20 cellular contexts compared by ENCODE assay signal in genomic region chr1:217569021-217569420, GRCh38.
DNase-seq lines count a peak whose midpoint lies in the region; ATAC-seq, FAIRE-seq and TF ChIP-seq lines count a peak whose summit lies in the region.
"Had no signal": no experiment of that assay in that cellular context is flagged by ENCODE, and none has a peak within 500 bp of the region (broad histone marks: within the 10 kb centered on the region; RNA-seq: fewer than 3 reads in every experiment).

No MANE protein-coding gene starts in this region.

- H3K9me3 ChIP-seq in SK-N-SH (no peaks in the 10 kb centered on the region), kidney (ENCODE audit: control insufficient read depth in 1 of 2, low read length in 2 of 2) (no peaks in the 10 kb centered on the region)
- H3K9me3 ChIP-seq: BLaER1, HAP-1, SJSA1 had no signal

- no peaks in the 10 kb centered on the region for H3K27me3 ChIP-seq in SK-N-SH (ENCODE audit: insufficient read depth)
- H3K27me3 ChIP-seq: BLaER1, SJSA1 had no signal

- TF ChIP-seq CTCF in SK-N-SH (IDR thresholded peaks at IDR 0.05) (no peak), kidney (IDR thresholded peaks at IDR 0.05; ENCODE audit: borderline replicate concordance, extremely low read depth, insufficient read depth) (no peak)

- no peak for DNase-seq in SK-N-SH
- peak; percentile 8 for DNase-seq in fibroblast of the conjunctiva (ENCODE audit: low read depth)
- no peak for DNase-seq in kidney
- DNase-seq in hepatic stellate cell (ENCODE audit: low spot score), result no peak
- DNase-seq: CD4-positive, CD25-positive, alpha-beta regulatory T cell; GOT3; KBM-7; NCI-H1105 treated with DMSO at 0.1 percent for 48 hours; NCI-H2029; NCI-H526 treated with DMSO at 0.1 percent for 48 hours; Right ventricle myocardium superior; RPMI8226 had no signal

- H3K4me2 ChIP-seq in SK-N-SH, result no peak overlapping the region
- H3K4me2 ChIP-seq: BLaER1 had no signal

- H3K27ac ChIP-seq in SK-N-SH (ENCODE audit: low read depth in 2 of 2, low read length in 1 of 2), result no peak overlapping the region
- H3K27ac ChIP-seq in kidney (ENCODE audit: low read depth in 2 of 2, low read length in 2 of 2), result no peak overlapping the region
- H3K27ac ChIP-seq: BLaER1, SJSA1 had no signal

- TF ChIP-seq EP300 in SK-N-SH (IDR thresholded peaks at IDR 0.05; ENCODE audit: borderline replicate concordance in 1 of 2, low read depth in 1 of 2, low read length in 1 of 2), result no peak

- intact Hi-C loops in kidney (cut with DNase I), result no loop called here

- no peaks in the 10 kb centered on the region for H3K79me2 ChIP-seq in SK-N-SH (ENCODE audit: insufficient read depth)

- H3F3A ChIP-seq in SK-N-SH (replicated peaks; ENCODE audit: insufficient read depth), result no peaks in the 10 kb centered on the region

- POLR2A ChIA-PET in SK-N-SH (lab: Yijun Ruan, JAX), result no interaction called here

- ATAC-seq in SK-N-SH treated with all-trans-retinoic acid at 6 μM for 48 hours (no peak), GM18867 (IDR thresholded peaks at IDR 0.05; ENCODE audit: unreplicated experiment) (no peak)

- H2AFZ ChIP-seq in SK-N-SH (ENCODE audit: low read depth), result no peak overlapping the region

- no peaks in the 10 kb centered on the region for H4K20me1 ChIP-seq in SK-N-SH (ENCODE audit: insufficient read depth)
- H4K20me1 ChIP-seq: BLaER1 had no signal

- 60% methylated on average over 2 of the region's 2 CpGs for WGBS in SK-N-SH (ENCODE audit: low lambda C conversion rate)

- CTCF ChIA-PET in SK-N-SH (lab: Yijun Ruan, JAX), result no interaction called here

- no peaks in the 10 kb centered on the region; a peak in 1 of 4 replicates for H3K4me1 ChIP-seq in SK-N-SH (ENCODE audit: control insufficient read depth in 1 of 2, insufficient read depth in 2 of 2, low read depth in 1 of 2, low read length in 1 of 2)
- no peaks in the 10 kb centered on the region for H3K4me1 ChIP-seq in kidney (ENCODE audit: control insufficient read depth in 1 of 2, insufficient read depth in 1 of 2, low read depth in 1 of 2, low read length in 2 of 2)
- H3K4me1 ChIP-seq: BLaER1, HAP-1, SJSA1 had no signal

- FAIRE-seq in TTC549 (lab: Jason Lieb, UNC) (peak; percentile 67), kidney (lab: Jason Lieb, UNC) (no peak)
- FAIRE-seq: G401.6, GM12891 had no signal

- no peak overlapping the region for H3K9ac ChIP-seq in SK-N-SH
- no peak overlapping the region for H3K9ac ChIP-seq in kidney (ENCODE audit: low read length in 2 of 2)
- H3K9ac ChIP-seq: BLaER1 had no signal

- no peaks in the 10 kb centered on the region for H3K9me2 ChIP-seq in SK-N-SH

- H3K36me3 ChIP-seq in SK-N-SH (replicated peaks in 1 of 2; ENCODE audit: control insufficient read depth in 1 of 2, insufficient read depth in 2 of 2, low read length in 1 of 2) (peaks cover 0 to 10% of the 10 kb centered on the region in 2 experiments), kidney (ENCODE audit: control insufficient read depth in 1 of 2, insufficient read depth in 2 of 2, low read length in 2 of 2) (no peaks in the 10 kb centered on the region)
- H3K36me3 ChIP-seq: BLaER1, HAP-1, SJSA1 had no signal

- H3K4me3 ChIP-seq in SK-N-SH (ENCODE audit: low read depth in 2 of 2, low read length in 1 of 2), result no peak overlapping the region
- H3K4me3 ChIP-seq in kidney (ENCODE audit: low read length in 2 of 2), result no peak overlapping the region
- H3K4me3 ChIP-seq: BLaER1, HAP-1, SJSA1 had no signal

- no peak for TF ChIP-seq RAD21 in SK-N-SH (IDR thresholded peaks at IDR 0.05; ENCODE audit: low read length)

TF ChIP-seq in SK-N-SH, 30 proteins besides CTCF, POLR2A, EP300 and RAD21:
- TF ChIP-seq TCF12 (IDR thresholded peaks at IDR 0.05) (0 out of 2 replicates have a peak, but pooled peaks have one; percentile 10), SIN3A (IDR thresholded peaks at IDR 0.05; ENCODE audit: borderline replicate concordance, low read depth, low read length) (no peak), MXI1 (IDR thresholded peaks at IDR 0.05; ENCODE audit: low read depth, low read length) (no peak)

TF ChIP-seq in SK-N-SH treated with all-trans-retinoic acid at 6 μM for 48 hours, 23 proteins besides CTCF, POLR2A, EP300 and RAD21:
- TF ChIP-seq RARB (CRISPR knock-in tag; IDR thresholded peaks at IDR 0.05) (no peak), PPARA (CRISPR knock-in tag; IDR thresholded peaks at IDR 0.05; ENCODE audit: borderline replicate concordance) (no peak), POU6F1 (CRISPR knock-in tag; IDR thresholded peaks at IDR 0.05; ENCODE audit: borderline replicate concordance, low read depth) (no peak)
